In the genomic region with DNA sequence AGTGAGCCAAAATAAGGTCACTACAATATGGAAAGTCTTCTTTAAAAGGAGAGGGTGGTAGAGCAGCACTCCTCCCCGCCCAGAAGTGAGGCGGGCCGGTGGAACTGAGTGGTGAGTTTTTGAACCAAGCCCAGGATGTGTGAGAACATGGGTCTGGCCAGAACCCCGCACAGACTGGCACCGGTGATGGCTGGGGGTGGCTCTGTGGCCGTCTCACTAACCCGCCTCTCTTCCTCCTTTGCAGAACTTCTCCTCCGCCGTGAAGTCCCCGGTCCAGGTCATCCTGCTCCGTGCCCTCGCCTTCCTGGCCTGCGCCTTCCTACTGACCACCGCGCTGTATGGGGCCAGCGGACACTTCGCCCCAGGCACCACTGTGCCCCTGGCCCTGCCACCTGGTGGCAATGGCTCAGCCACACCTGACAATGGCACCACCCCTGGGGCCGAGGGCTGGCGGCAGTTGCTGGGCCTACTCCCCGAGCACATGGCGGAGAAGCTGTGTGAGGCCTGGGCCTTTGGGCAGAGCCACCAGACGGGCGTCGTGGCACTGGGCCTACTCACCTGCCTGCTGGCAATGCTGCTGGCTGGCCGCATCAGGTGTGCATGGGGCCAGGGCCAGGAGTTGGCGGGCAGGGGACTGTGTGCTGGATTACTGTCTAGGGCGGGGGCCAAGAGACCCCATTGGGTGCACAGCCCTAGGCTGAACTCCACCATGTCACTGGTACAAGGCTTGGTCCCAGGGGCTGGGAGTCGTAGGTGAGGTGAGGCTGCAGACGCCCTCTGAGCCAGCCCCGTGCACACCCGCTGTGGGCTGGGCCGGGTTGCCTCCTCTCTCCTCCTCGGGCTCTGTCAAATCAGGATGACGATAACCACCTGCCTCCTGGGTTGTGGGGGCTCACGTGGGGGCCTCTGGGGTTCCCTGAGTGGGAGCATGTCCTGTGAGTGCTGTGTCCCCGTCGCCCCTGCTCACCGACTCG, we compare ENCODE assay signal across 26 cellular contexts. TPM values are rescaled to one million over a fixed set of nuclear protein-coding genes. Genes with fewer than 3 reads are reported as not detected.
A peak's percentile ranks its signal among the peaks of the same experiment; 100 is the strongest.
DNase-seq lines count a peak whose midpoint lies in the region; ATAC-seq, FAIRE-seq and TF ChIP-seq lines count a peak whose summit lies in the region.
"Had no signal": no experiment of that assay in that cellular context is flagged by ENCODE, and none has a peak within 500 bp of the region (broad histone marks: within the 10 kb centered on the region; RNA-seq: fewer than 3 reads in every experiment).

No MANE protein-coding gene starts in this region.

- peak overlapping the region; percentile 52 for H3K27ac ChIP-seq in OCI-LY1 (ENCODE audit: low read depth, low read length, poor library complexity, severe bottlenecking)
- H3K27ac ChIP-seq in psoas muscle: no peak overlapping the region
- H3K27ac ChIP-seq: C4-2B, HL-60 had no signal

- TF ChIP-seq POLR2A in GM12891 (IDR thresholded peaks at IDR 0.05; ENCODE audit: low read depth, low read length): no peak

- H3K4me3 Mint-ChIP-seq in natural killer cell treated with Interleukin-12 subunit alpha and Interleukin-12 subunit beta and Interleukin-15 and Interleukin-18, amount 100 ng/mL, for 72 hours: no peak overlapping the region
- H3K4me3 Mint-ChIP-seq in stimulated activated effector memory CD8-positive, alpha-beta T cell treated with anti-CD3 and anti-CD28 coated beads, Interleukin-12 subunit alpha, Interleukin-12 subunit beta, amount 100 ng/mL, for 72 hours: no peak overlapping the region
- H3K4me3 Mint-ChIP-seq: CD4-positive, alpha-beta T cell; GM23338; HFFc6 had no signal

- DNase-seq in GM12891 (ENCODE audit: insufficient read length, low spot score) (peak; percentile 10), psoas muscle (no peak), HUDEP-2 (lab: John Stamatoyannopoulos, UW; ENCODE audit: unreplicated experiment in 76 of 76) (no peak)
- peak; percentile 59 for DNase-seq in natural killer cell treated with Interleukin-12 subunit alpha and Interleukin-12 subunit beta and Interleukin-15 and Interleukin-18, amount 100 ng/mL, for 72 hours (ENCODE audit: low spot score)
- DNase-seq in stimulated activated effector memory CD8-positive, alpha-beta T cell treated with anti-CD3 and anti-CD28 coated beads, Interleukin-12 subunit alpha, Interleukin-12 subunit beta, amount 100 ng/mL, for 72 hours (ENCODE audit: low spot score in 2 of 2): no peak
- DNase-seq: ACHN; BE2C; Caco-2; CD4-positive, alpha-beta T cell; DMS153; DMS79; GDM1; HFFc6; IMR-90; Karpas-422; KBM-7 had no signal

- 92 to 93% (median 92%) methylated on average over 35 to 39 of the region's 39 CpGs for WGBS in psoas muscle, 3 donors

- H3K36me3 ChIP-seq in OCI-LY1 (ENCODE audit: insufficient read depth, low read length) (peaks cover 86% of the 10 kb centered on the region), psoas muscle (ENCODE audit: insufficient read depth in 1 of 2, low read depth in 1 of 2) (peaks cover 3 to 86% of the 10 kb centered on the region in 2 donors)

- no peaks in the 10 kb centered on the region for H3K79me2 ChIP-seq in OCI-LY1 (ENCODE audit: insufficient read depth, low read length)

- H3K4me2 ChIP-seq in OCI-LY1 (ENCODE audit: low read length): no peak overlapping the region
- H3K4me2 ChIP-seq: GM23338 had no signal

- ATAC-seq in natural killer cell treated with Interleukin-12 subunit alpha and Interleukin-12 subunit beta and Interleukin-15 and Interleukin-18, amount 100 ng/mL, for 72 hours: no peak
- ATAC-seq in stimulated activated effector memory CD8-positive, alpha-beta T cell treated with anti-CD3 and anti-CD28 coated beads, Interleukin-12 subunit alpha, Interleukin-12 subunit beta, amount 100 ng/mL, for 72 hours: peak; percentile 20
- no peak for ATAC-seq in psoas muscle
- no peak for ATAC-seq in HG02798 (IDR thresholded peaks at IDR 0.05; ENCODE audit: poor library complexity, unreplicated experiment)
- no peak for ATAC-seq in GM21423 (IDR thresholded peaks at IDR 0.05; ENCODE audit: unreplicated experiment)
- ATAC-seq: GM23338, HCT116 had no signal

- H3F3A ChIP-seq in OCI-LY1 (ENCODE audit: insufficient read depth, low read length): no peaks in the 10 kb centered on the region

- no peaks in the 10 kb centered on the region for H3K9me3 ChIP-seq in OCI-LY1 (ENCODE audit: low read length)
- no peaks in the 10 kb centered on the region for H3K9me3 ChIP-seq in psoas muscle
- H3K9me3 ChIP-seq: BE2C, Caco-2 had no signal

- no peak overlapping the region for H3K27ac Mint-ChIP-seq in natural killer cell treated with Interleukin-12 subunit alpha and Interleukin-12 subunit beta and Interleukin-15 and Interleukin-18, amount 100 ng/mL, for 72 hours
- no peak overlapping the region for H3K27ac Mint-ChIP-seq in stimulated activated effector memory CD8-positive, alpha-beta T cell treated with anti-CD3 and anti-CD28 coated beads, Interleukin-12 subunit alpha, Interleukin-12 subunit beta, amount 100 ng/mL, for 72 hours
- H3K27ac Mint-ChIP-seq: CD4-positive, alpha-beta T cell; GM23338; HFFc6 had no signal

- no peaks in the 10 kb centered on the region for H3K36me3 Mint-ChIP-seq in natural killer cell treated with Interleukin-12 subunit alpha and Interleukin-12 subunit beta and Interleukin-15 and Interleukin-18, amount 100 ng/mL, for 72 hours
- peaks cover 37% of the 10 kb centered on the region for H3K36me3 Mint-ChIP-seq in stimulated activated effector memory CD8-positive, alpha-beta T cell treated with anti-CD3 and anti-CD28 coated beads, Interleukin-12 subunit alpha, Interleukin-12 subunit beta, amount 100 ng/mL, for 72 hours

- no peaks in the 10 kb centered on the region for H3K27me3 ChIP-seq in OCI-LY1 (ENCODE audit: insufficient read depth, low read length)
- H3K27me3 ChIP-seq in psoas muscle (ENCODE audit: insufficient read depth in 3 of 3, low read length in 2 of 3): no peaks in the 10 kb centered on the region
- H3K27me3 ChIP-seq: BE2C had no signal

- TF ChIP-seq CTCF in OCI-LY1 (IDR thresholded peaks at IDR 0.05; ENCODE audit: low read length): no peak
- TF ChIP-seq CTCF in psoas muscle (IDR thresholded peaks at IDR 0.05): no peak

- no peaks in the 10 kb centered on the region for H3K4me1 Mint-ChIP-seq in natural killer cell treated with Interleukin-12 subunit alpha and Interleukin-12 subunit beta and Interleukin-15 and Interleukin-18, amount 100 ng/mL, for 72 hours (ENCODE audit: low read depth in 2 of 2)
- no peaks in the 10 kb centered on the region for H3K4me1 Mint-ChIP-seq in stimulated activated effector memory CD8-positive, alpha-beta T cell treated with anti-CD3 and anti-CD28 coated beads, Interleukin-12 subunit alpha, Interleukin-12 subunit beta, amount 100 ng/mL, for 72 hours

- H4K20me1 ChIP-seq in OCI-LY1 (ENCODE audit: insufficient read depth, low read length): no peaks in the 10 kb centered on the region

- H3K27me3 Mint-ChIP-seq in natural killer cell treated with Interleukin-12 subunit alpha and Interleukin-12 subunit beta and Interleukin-15 and Interleukin-18, amount 100 ng/mL, for 72 hours: no peaks in the 10 kb centered on the region
- H3K27me3 Mint-ChIP-seq: CD4-positive, alpha-beta T cell had no signal

- H3K9me2 ChIP-seq in OCI-LY1 (ENCODE audit: low read depth, low read length): no peaks in the 10 kb centered on the region

- FAIRE-seq in GM12891 (lab: Jason Lieb, UNC): no peak
- FAIRE-seq: A204.1, D721Med, H54 had no signal

- no peak overlapping the region for H2AFZ ChIP-seq in OCI-LY1 (ENCODE audit: low read length)
- H2AFZ ChIP-seq: GM23338 had no signal

- no peak overlapping the region for H3K4me3 ChIP-seq in OCI-LY1 (ENCODE audit: low read depth, low read length, poor library complexity, severe bottlenecking)
- H3K4me3 ChIP-seq in psoas muscle: no peak overlapping the region
- H3K4me3 ChIP-seq: GM23338 had no signal

- H3K9ac ChIP-seq in OCI-LY1 (ENCODE audit: low read length): no peak overlapping the region

- intact Hi-C loops in psoas muscle (cut with DNase I): no loop called here

- H3K4me1 ChIP-seq in OCI-LY1 (ENCODE audit: insufficient read depth, low read length, severe bottlenecking) (no peaks in the 10 kb centered on the region), psoas muscle (peaks cover 6% of the 10 kb centered on the region)
- H3K4me1 ChIP-seq: Caco-2 had no signal

- no peaks in the 10 kb centered on the region for H3K9me3 Mint-ChIP-seq in natural killer cell treated with Interleukin-12 subunit alpha and Interleukin-12 subunit beta and Interleukin-15 and Interleukin-18, amount 100 ng/mL, for 72 hours
- H3K9me3 Mint-ChIP-seq in stimulated activated effector memory CD8-positive, alpha-beta T cell treated with anti-CD3 and anti-CD28 coated beads, Interleukin-12 subunit alpha, Interleukin-12 subunit beta, amount 100 ng/mL, for 72 hours: no peaks in the 10 kb centered on the region
- H3K9me3 Mint-ChIP-seq: CD4-positive, alpha-beta T cell; GM23338; HFFc6 had no signal

TF ChIP-seq in GM12891, 5 proteins besides CTCF, POLR2A, EP300 and RAD21:
- TF ChIP-seq SPI1 (IDR thresholded peaks at IDR 0.05; ENCODE audit: low read depth, low read length) (no peak), POU2F2 (IDR thresholded peaks at IDR 0.05; ENCODE audit: low read depth, low read length) (no peak), POLR2AphosphoS5 (IDR thresholded peaks at IDR 0.05; ENCODE audit: low read depth, low read length) (no peak), TAF1 (IDR thresholded peaks at IDR 0.05; ENCODE audit: low read depth, low read length) (no peak), PAX5 (IDR thresholded peaks at IDR 0.05; ENCODE audit: insufficient read depth, low read length, severe bottlenecking) (no peak)

RNA-seq across cellular contexts. Expression of gene TMEM201, which starts 12.4 kb away (rescaled TPM):
- polyA plus RNA-seq in GM12891 (2012; ENCODE audit: low read depth, missing spikeins): 7.1 TPM
- 10 to 100 TPM; 16.5 to 51.0 TPM for total RNA-seq in natural killer cell treated with Interleukin-12 subunit alpha and Interleukin-12 subunit beta and Interleukin-15 and Interleukin-18, amount 100 ng/mL, for 72 hours
- total RNA-seq in psoas muscle: 10 to 100 TPM; 15.7 to 37.3 (median 29.0) TPM
- polyA plus RNA-seq in psoas muscle: 10 to 100 TPM; 20.7 to 26.0 (median 23.2) TPM

RNA-seq across cellular contexts. Expression of gene PIK3CD, which starts 50.4 kb away (rescaled TPM):
- polyA plus RNA-seq in GM12891 (2012; ENCODE audit: low read depth, missing spikeins): 55.7 TPM
- 100 to 1,000 TPM; 273 to 444 TPM for total RNA-seq in natural killer cell treated with Interleukin-12 subunit alpha and Interleukin-12 subunit beta and Interleukin-15 and Interleukin-18, amount 100 ng/mL, for 72 hours
- 1 to 10 TPM in 3 of 4 donors, under 1 TPM in 1; 0.93 to 2.5 (median 1.7) TPM for total RNA-seq in psoas muscle
- polyA plus RNA-seq in psoas muscle: under 1 TPM; 0.44 to 0.52 (median 0.48) TPM

Comparison
In these comparisons a context has a peak if more than half of its experiments do, and no peak if none do; other contexts are left out.
1. DNase-seq: peak in GM12891 (single experiment) and natural killer cell treated with Interleukin-12 subunit alpha and Interleukin-12 subunit beta and Interleukin-15 and Interleukin-18, amount 100 ng/mL, for 72 hours (single experiment); none in stimulated activated effector memory CD8-positive, alpha-beta T cell treated with anti-CD3 and anti-CD28 coated beads, Interleukin-12 subunit alpha, Interleukin-12 subunit beta, amount 100 ng/mL, for 72 hours (0 of 2), psoas muscle (0 of 2) and HUDEP-2 (0 of 76).
2. RNA of gene PIK3CD, which starts 50.4 kb away (total RNA-seq): 273 to 444 TPM in natural killer cell treated with Interleukin-12 subunit alpha and Interleukin-12 subunit beta and Interleukin-15 and Interleukin-18, amount 100 ng/mL, for 72 hours; 0.93 to 2.5 TPM in psoas muscle; every median in the first group is over 10 times any median in the second.